10 cellular contexts compared by ENCODE assay signal in the genomic region with DNA sequence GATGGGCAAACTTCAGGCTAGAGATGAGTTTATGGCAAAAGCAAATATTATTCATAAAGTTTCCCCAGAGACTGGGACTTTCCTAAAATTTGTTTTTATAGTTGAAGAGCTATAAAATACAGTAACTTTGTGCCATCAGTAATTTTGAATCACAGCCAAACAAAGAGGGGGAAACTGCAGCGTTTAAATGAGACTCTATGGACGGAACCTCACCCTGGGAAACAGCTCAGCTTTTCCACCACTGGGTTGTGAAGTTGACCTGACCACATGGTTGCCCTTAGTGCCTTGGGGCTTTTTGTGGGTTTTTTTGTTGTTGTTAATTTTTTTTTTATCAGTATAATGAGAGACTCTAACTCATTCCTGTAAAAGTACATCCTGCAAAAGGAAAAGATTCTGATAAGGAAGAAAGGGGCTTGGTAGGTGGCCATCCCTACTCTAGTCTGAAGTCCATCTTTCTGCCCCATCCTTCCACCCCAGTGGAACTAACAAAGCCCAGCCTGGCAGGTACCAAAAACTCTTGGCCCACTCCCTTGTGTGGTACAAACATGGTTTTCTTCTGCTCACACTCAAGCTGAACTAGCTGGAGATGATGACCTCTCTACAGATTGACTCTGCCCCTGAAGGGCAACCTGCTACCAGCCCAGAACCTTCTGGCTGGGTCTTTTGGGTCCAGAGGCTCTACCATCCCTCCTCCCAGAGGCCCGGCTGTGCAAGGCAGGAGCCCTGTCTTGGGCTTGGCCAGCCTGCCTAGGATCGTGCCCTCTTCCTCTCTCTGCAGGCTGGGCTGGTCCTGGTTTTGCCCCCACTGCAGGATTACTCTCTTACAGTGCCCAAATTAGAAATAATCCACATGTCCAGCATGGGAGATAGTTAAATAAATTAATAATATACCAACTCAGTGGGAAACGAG. TPM values are rescaled to one million over a fixed set of nuclear protein-coding genes. Genes with fewer than 3 reads are reported as not detected.
DNase-seq lines count a peak whose midpoint lies in the region; ATAC-seq and TF ChIP-seq lines count a peak whose summit lies in the region.
"Had no signal": no experiment of that assay in that cellular context is flagged by ENCODE, and none has a peak within 500 bp of the region (broad histone marks: within the 10 kb centered on the region; RNA-seq: fewer than 3 reads in every experiment).

No MANE protein-coding gene starts in this region.

- TF ChIP-seq CTCF in natural killer cell (IDR thresholded peaks at IDR 0.05) = no peak

- peaks cover 36% of the 10 kb centered on the region for H3K36me3 Mint-ChIP-seq in activated T-cell treated with anti-CD3 and anti-CD28 coated beads, Interleukin-2, amount 50 U/mL, for 4 hours (ENCODE audit: insufficient read depth)
- peaks cover 8% of the 10 kb centered on the region for H3K36me3 Mint-ChIP-seq in natural killer cell

- H3K4me1 Mint-ChIP-seq in activated T-cell treated with anti-CD3 and anti-CD28 coated beads, Interleukin-2, amount 50 U/mL, for 4 hours (ENCODE audit: low read depth) = peaks cover 31% of the 10 kb centered on the region
- peaks cover 19 to 49% of the 10 kb centered on the region in 2 donors for H3K4me1 Mint-ChIP-seq in natural killer cell
- H3K4me1 Mint-ChIP-seq: naive B cell had no signal

- no peaks in the 10 kb centered on the region for H3K27me3 Mint-ChIP-seq in activated T-cell treated with anti-CD3 and anti-CD28 coated beads, Interleukin-2, amount 50 U/mL, for 4 hours (ENCODE audit: low read depth)
- no peaks in the 10 kb centered on the region for H3K27me3 Mint-ChIP-seq in natural killer cell (ENCODE audit: low read depth in 2 of 2)
- H3K27me3 Mint-ChIP-seq: naive B cell had no signal

- no peaks in the 10 kb centered on the region for H3K9me3 Mint-ChIP-seq in activated T-cell treated with anti-CD3 and anti-CD28 coated beads, Interleukin-2, amount 50 U/mL, for 4 hours
- no peaks in the 10 kb centered on the region for H3K9me3 Mint-ChIP-seq in natural killer cell
- H3K9me3 Mint-ChIP-seq: naive B cell had no signal

- ATAC-seq in GM18868 (IDR thresholded peaks at IDR 0.05; ENCODE audit: unreplicated experiment) = peak; percentile 69
- ATAC-seq in activated T-cell treated with anti-CD3 and anti-CD28 coated beads, Interleukin-2, amount 50 U/mL, for 4 hours = peak; percentile 83
- ATAC-seq in natural killer cell = peak; percentile 65 to 86 (median 69)
- ATAC-seq: gastroesophageal sphincter had no signal

- peak overlapping the region; percentile 79 to 85 for H3K27ac Mint-ChIP-seq in natural killer cell
- H3K27ac Mint-ChIP-seq: naive B cell had no signal

- H3K4me3 Mint-ChIP-seq in activated T-cell treated with anti-CD3 and anti-CD28 coated beads, Interleukin-2, amount 50 U/mL, for 4 hours = no peak overlapping the region
- peak overlapping the region; percentile 40 for H3K4me3 Mint-ChIP-seq in natural killer cell
- H3K4me3 Mint-ChIP-seq: naive B cell had no signal

- DNase-seq in COLO829 (ENCODE audit: low spot score) (peak; percentile 35), natural killer cell (peak; percentile 31), NCI-H2107 (lab: John Stamatoyannopoulos, UW) (no peak), OCI-M2 (lab: John Stamatoyannopoulos, UW; ENCODE audit: unreplicated experiment) (no peak)
- no peak for DNase-seq in activated T-cell treated with anti-CD3 and anti-CD28 coated beads, Interleukin-2, amount 50 U/mL, for 4 hours
- DNase-seq in NK-92 treated with Interleukin-12 subunit alpha and Interleukin-12 subunit beta, amount 100 ng/mL, for 24 hours (lab: John Stamatoyannopoulos, UW) = no peak
- DNase-seq: naive B cell, NCI-H446 had no signal

- intact Hi-C loops in natural killer cell (cut with micrococcal nuclease) = loop anchor here (10.0 kb wide), 1 partner anchor 75 kb away; no protein-coding TSS in a partner anchor

RNA-seq across cellular contexts. Expression of a gene that starts 41.2 kb away (rescaled TPM):
- not detected for total RNA-seq in activated T-cell treated with anti-CD3 and anti-CD28 coated beads, Interleukin-2, amount 50 U/mL, for 4 hours
- total RNA-seq in natural killer cell = not detected

Comparison
In these comparisons a context has a peak if more than half of its experiments do, and no peak if none do; other contexts are left out.
1. DNase-seq: peak in COLO829 (single experiment) and natural killer cell (single experiment); none in activated T-cell treated with anti-CD3 and anti-CD28 coated beads, Interleukin-2, amount 50 U/mL, for 4 hours (single experiment), NCI-H2107 (single experiment), NK-92 treated with Interleukin-12 subunit alpha and Interleukin-12 subunit beta, amount 100 ng/mL, for 24 hours (single experiment) and OCI-M2 (single experiment).
2. Peak in every context shown above with its lines, with median percentiles within 50 percentile points of each other: ATAC-seq.